ENCODE assay signal across 1 cellular context in the genomic region with DNA sequence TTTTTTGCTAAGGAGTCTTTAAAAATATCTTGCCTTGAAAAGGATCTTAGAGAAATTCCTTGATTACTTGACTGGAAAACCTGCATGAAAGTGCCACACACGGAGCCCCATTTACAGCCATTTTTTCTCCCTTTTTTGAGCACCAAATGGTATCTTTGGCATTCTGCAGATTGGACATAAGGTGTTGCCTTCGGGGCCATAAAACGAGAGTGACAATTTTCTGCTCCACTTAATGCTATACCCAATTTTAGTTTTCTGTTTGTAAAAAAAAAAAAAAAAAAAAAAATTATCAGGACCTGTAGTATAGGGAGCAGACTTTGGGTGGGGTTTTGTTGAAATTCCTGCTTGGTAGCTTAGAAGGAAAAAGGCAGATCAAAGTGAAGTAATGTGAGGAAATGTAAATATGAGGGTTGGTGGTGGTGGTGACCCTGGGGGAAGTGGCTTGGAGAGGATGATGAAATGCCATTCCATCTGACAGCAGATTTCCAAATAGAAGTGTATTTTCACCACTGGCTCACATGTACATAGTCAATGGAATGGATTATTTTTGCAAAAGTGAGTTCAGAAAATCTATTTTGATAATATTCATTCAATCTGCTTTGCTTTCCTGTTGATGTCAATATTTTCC.
TF ChIP-seq lines count a peak whose summit lies in the region.

No MANE protein-coding gene starts in this region.

TF ChIP-seq in HepG2, 621 proteins besides CTCF, POLR2A, EP300 and RAD21 (continued from another document and continues in another):
- TF ChIP-seq ZNF766 (CRISPR knock-in tag; IDR thresholded peaks at IDR 0.05; ENCODE audit: borderline replicate concordance) (no peak), BCL6 (CRISPR knock-in tag; IDR thresholded peaks at IDR 0.05) (peak; percentile 92), ZNF691 (CRISPR knock-in tag; IDR thresholded peaks at IDR 0.05; ENCODE audit: borderline replicate concordance, low read depth) (no peak), MTA1 (CRISPR knock-in tag; IDR thresholded peaks at IDR 0.05; ENCODE audit: borderline replicate concordance) (no peak; the same call in 1 of the 2 replicates), ZNF724P (CRISPR knock-in tag; IDR thresholded peaks at IDR 0.05; ENCODE audit: borderline replicate concordance) (0 out of 2 replicates have a peak, but pooled peaks have one; percentile 56), ZNF235 (CRISPR knock-in tag; IDR thresholded peaks at IDR 0.05; ENCODE audit: borderline replicate concordance) (no peak), RNF2 (conservative IDR thresholded peaks at IDR 0.05; ENCODE audit: low read depth) (no peak), ZNF251 (CRISPR knock-in tag; IDR thresholded peaks at IDR 0.05) (no peak), ZNF138 (CRISPR knock-in tag; IDR thresholded peaks at IDR 0.05; ENCODE audit: low read depth) (no peak), DMAP1 (CRISPR knock-in tag; IDR thresholded peaks at IDR 0.05) (no peak), PITX1 (CRISPR knock-in tag; IDR thresholded peaks at IDR 0.05) (peak; percentile 87), ZNF687 (CRISPR knock-in tag; IDR thresholded peaks at IDR 0.05) (no peak), SOX5 (CRISPR knock-in tag; IDR thresholded peaks at IDR 0.05; ENCODE audit: borderline replicate concordance) (peak; percentile 90), SAP130 (CRISPR knock-in tag; IDR thresholded peaks at IDR 0.05; ENCODE audit: low read depth) (peak; percentile 86), HNF1A (IDR thresholded peaks at IDR 0.05; ENCODE audit: low read depth) (peak; percentile 63; the same call in 1 of the 2 replicates), HNF1A (CRISPR knock-in tag; IDR thresholded peaks at IDR 0.05; ENCODE audit: borderline replicate concordance) (peak; percentile 84), ZNF354B (CRISPR knock-in tag; IDR thresholded peaks at IDR 0.05) (no peak), TEAD3 (CRISPR knock-in tag; optimal IDR thresholded peaks at IDR 0.05; ENCODE audit: borderline replicate concordance) (peak; percentile 91), EZH2 (conservative IDR thresholded peaks at IDR 0.05; ENCODE audit: low read depth, low read length) (no peak), ZNF770 (CRISPR knock-in tag; IDR thresholded peaks at IDR 0.05) (no peak), MTF2 (CRISPR knock-in tag; IDR thresholded peaks at IDR 0.05; ENCODE audit: borderline replicate concordance) (no peak), ATF7-NPFF (CRISPR knock-in tag; IDR thresholded peaks at IDR 0.05; ENCODE audit: low read depth) (no peak), ARNT2 (CRISPR knock-in tag; IDR thresholded peaks at IDR 0.05; ENCODE audit: low read depth) (peak; percentile 67; the same call in 1 of the 2 replicates), RBM22 (optimal IDR thresholded peaks at IDR 0.05; ENCODE audit: low read length) (no peak)
- TF ChIP-seq, protein P1, sequence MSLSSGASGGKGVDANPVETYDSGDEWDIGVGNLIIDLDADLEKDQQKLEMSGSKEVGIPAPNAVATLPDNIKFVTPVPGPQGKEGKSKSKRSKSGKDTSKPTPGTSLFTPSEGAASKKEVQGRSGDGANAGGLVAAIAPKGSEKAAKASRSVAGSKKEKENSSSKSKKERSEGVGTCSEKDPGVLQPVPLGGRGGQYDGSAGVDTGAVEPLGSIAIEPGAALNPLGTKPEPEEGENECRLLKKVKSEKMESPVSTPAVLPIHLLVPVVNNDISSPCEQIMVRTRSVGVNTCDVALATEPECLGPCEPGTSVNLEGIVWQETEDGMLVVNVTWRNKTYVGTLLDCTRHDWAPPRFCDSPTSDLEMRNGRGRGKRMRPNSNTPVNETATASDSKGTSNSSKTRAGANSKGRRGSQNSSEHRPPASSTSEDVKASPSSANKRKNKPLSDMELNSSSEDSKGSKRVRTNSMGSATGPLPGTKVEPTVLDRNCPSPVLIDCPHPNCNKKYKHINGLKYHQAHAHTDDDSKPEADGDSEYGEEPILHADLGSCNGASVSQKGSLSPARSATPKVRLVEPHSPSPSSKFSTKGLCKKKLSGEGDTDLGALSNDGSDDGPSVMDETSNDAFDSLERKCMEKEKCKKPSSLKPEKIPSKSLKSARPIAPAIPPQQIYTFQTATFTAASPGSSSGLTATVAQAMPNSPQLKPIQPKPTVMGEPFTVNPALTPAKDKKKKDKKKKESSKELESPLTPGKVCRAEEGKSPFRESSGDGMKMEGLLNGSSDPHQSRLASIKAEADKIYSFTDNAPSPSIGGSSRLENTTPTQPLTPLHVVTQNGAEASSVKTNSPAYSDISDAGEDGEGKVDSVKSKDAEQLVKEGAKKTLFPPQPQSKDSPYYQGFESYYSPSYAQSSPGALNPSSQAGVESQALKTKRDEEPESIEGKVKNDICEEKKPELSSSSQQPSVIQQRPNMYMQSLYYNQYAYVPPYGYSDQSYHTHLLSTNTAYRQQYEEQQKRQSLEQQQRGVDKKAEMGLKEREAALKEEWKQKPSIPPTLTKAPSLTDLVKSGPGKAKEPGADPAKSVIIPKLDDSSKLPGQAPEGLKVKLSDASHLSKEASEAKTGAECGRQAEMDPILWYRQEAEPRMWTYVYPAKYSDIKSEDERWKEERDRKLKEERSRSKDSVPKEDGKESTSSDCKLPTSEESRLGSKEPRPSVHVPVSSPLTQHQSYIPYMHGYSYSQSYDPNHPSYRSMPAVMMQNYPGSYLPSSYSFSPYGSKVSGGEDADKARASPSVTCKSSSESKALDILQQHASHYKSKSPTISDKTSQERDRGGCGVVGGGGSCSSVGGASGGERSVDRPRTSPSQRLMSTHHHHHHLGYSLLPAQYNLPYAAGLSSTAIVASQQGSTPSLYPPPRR (CRISPR knock-in tag; IDR thresholded peaks at IDR 0.05; ENCODE audit: borderline replicate concordance) = peak; percentile 90
- TF ChIP-seq, protein P2, sequence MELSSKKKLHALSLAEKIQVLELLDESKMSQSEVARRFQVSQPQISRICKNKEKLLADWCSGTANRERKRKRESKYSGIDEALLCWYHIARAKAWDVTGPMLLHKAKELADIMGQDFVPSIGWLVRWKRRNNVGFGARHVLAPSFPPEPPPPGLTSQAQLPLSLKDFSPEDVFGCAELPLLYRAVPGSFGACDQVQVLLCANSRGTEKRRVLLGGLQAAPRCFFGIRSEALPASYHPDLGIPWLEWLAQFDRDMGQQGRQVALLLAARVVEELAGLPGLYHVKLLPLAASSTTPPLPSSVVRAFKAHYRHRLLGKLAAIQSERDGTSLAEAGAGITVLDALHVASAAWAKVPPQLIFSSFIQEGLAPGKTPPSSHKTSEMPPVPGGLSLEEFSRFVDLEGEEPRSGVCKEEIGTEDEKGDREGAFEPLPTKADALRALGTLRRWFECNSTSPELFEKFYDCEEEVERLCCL (CRISPR knock-in tag; IDR thresholded peaks at IDR 0.05; ENCODE audit: borderline replicate concordance) = no peak
- TF ChIP-seq, protein P3, sequence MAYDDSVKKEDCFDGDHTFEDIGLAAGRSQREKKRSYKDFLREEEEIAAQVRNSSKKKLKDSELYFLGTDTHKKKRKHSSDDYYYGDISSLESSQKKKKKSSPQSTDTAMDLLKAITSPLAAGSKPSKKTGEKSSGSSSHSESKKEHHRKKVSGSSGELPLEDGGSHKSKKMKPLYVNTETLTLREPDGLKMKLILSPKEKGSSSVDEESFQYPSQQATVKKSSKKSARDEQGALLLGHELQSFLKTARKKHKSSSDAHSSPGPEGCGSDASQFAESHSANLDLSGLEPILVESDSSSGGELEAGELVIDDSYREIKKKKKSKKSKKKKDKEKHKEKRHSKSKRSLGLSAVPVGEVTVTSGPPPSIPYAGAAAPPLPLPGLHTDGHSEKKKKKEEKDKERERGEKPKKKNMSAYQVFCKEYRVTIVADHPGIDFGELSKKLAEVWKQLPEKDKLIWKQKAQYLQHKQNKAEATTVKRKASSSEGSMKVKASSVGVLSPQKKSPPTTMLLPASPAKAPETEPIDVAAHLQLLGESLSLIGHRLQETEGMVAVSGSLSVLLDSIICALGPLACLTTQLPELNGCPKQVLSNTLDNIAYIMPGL (CRISPR knock-in tag; IDR thresholded peaks at IDR 0.05; ENCODE audit: borderline replicate concordance in 1 of 2, low read depth in 1 of 2) = no peak
- TF ChIP-seq, protein P4, sequence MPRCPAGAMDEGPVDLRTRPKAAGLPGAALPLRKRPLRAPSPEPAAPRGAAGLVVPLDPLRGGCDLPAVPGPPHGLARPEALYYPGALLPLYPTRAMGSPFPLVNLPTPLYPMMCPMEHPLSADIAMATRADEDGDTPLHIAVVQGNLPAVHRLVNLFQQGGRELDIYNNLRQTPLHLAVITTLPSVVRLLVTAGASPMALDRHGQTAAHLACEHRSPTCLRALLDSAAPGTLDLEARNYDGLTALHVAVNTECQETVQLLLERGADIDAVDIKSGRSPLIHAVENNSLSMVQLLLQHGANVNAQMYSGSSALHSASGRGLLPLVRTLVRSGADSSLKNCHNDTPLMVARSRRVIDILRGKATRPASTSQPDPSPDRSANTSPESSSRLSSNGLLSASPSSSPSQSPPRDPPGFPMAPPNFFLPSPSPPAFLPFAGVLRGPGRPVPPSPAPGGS (CRISPR knock-in tag; IDR thresholded peaks at IDR 0.05) = no peak
- TF ChIP-seq, protein P5, sequence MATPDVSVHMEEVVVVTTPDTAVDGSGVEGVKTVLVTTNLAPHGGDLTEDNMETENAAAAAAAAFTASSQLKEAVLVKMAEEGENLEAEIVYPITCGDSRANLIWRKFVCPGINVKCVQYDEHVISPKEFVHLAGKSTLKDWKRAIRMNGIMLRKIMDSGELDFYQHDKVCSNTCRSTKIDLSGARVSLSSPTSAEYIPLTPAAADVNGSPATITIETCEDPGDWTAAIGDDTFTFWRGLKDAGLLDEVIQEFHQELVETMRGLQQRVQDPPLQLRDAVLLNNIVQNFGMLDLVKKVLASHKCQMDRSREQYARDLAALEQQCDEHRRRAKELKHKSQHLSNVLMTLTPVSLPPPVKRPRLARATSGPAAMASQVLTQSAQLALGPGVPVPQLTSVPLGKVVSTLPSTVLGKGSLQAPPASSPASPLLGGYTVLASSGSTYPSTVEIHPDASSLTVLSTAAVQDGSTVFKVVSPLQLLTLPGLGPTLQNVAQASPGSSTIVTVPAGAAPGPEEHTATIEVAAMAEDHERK (CRISPR knock-in tag; IDR thresholded peaks at IDR 0.05; ENCODE audit: low read depth) = no peak
